Comparison of ENCODE assay signal across 26 cellular contexts in genomic region chr19:47022140-47022536, GRCh38. TPM values are rescaled to one million over a fixed set of nuclear protein-coding genes. Genes with fewer than 3 reads are reported as not detected.
"Had no signal": no experiment of that assay in that cellular context is flagged by ENCODE, and none has a peak within 500 bp of the region (broad histone marks: within the 10 kb centered on the region; RNA-seq: fewer than 3 reads in every experiment).

No MANE protein-coding gene starts in this region.

- ATAC-seq: esophagus mucosa; natural killer cell treated with Interleukin-12 subunit alpha and Interleukin-12 subunit beta and Interleukin-15 and Interleukin-18, amount 100 ng/mL, for 72 hours; stimulated activated naive CD8-positive, alpha-beta T cell treated with anti-CD3 and anti-CD28 coated beads, Interleukin-15, amount 100 ng/mL, for 72 hours had no signal

- H3K36me3 ChIP-seq: adrenal gland, ascending aorta, brain microvascular endothelial cell, left lung, tibial artery had no signal

- H3K9me3 ChIP-seq: adrenal gland, ascending aorta, left lung, tibial artery had no signal

- DNase-seq: activated naive CD4-positive, alpha-beta T cell; activated T-cell treated with anti-CD3 and anti-CD28 coated beads, Interleukin-2, amount 50 U/mL, for 1 hour; adrenal gland; brain microvascular endothelial cell; effector memory CD4-positive, alpha-beta T cell; foreskin melanocyte; hippocampal formation; midbrain; right cardiac atrium; stimulated activated CD4-positive, alpha-beta T cell treated with anti-CD3 and anti-CD28 coated beads, Interleukin-12 subunit alpha, Interleukin-12 subunit beta, amount 100 ng/mL, for 4 hours; stimulated activated naive CD8-positive, alpha-beta T cell treated with anti-CD3 and anti-CD28 coated beads, Interleukin-15, amount 100 ng/mL, for 72 hours; T-helper 9 cell; tibial artery had no signal

- H3K27ac ChIP-seq: adrenal gland, ascending aorta, brain microvascular endothelial cell, left lung, parathyroid adenoma, tibial artery had no signal

- FAIRE-seq: colon, endothelial cell of umbilical vein, kidney had no signal

- H3K4me1 ChIP-seq: parathyroid adenoma had no signal

- H3K4me3 ChIP-seq: adrenal gland, left lung had no signal

- H3K9ac ChIP-seq: parathyroid adenoma had no signal

RNA-seq across cellular contexts. Expression of gene NPAS1, which starts 2.5 kb away (rescaled TPM):
- total RNA-seq: activated T-helper 2 cell treated with anti-CD3 and anti-CD28 coated beads, Interferon-gamma antibody, Interleukin-2, Interleukin-4, amounts not matched to agents 10 μg/mL and 5 μg/mL and 100 μg/mL, durations not matched to agents 14 hours and 24 hours and 36 hours; ascending aorta; dermis microvascular lymphatic vessel endothelial cell; lung microvascular endothelial cell; natural killer cell treated with Interleukin-12 subunit alpha and Interleukin-12 subunit beta and Interleukin-15 and Interleukin-18, amount 100 ng/mL, for 72 hours; T-helper 1 cell treated with Interleukin-12 subunit alpha and Interleukin-12 subunit beta and Interleukin-4 antibody, amounts not matched to agents 30 ng/mL and 1 ng/mL, for 36 hours; ureter had no signal
